31 cellular contexts compared by ENCODE assay signal in the genomic region with DNA sequence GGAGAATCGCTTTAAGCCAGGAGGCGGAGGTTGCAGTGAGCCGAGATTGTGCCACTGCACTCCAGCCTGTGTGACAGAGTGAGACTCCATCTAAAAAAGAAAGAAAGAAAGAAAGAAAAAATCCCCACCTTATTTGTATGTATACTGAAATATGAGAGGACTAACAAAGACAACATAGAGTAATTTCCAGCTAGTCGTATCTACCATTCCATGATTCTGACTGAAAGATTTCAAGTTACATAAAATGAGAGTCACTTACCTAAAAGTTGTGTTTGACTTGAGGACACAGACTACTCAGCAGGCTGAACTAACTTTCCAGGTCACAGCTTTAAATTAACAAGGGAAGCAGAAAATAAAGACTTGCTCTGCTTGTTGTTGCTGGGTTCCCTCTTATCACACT.
"Had no signal": no experiment of that assay in that cellular context is flagged by ENCODE, and none has a peak within 500 bp of the region (broad histone marks: within the 10 kb centered on the region; RNA-seq: fewer than 3 reads in every experiment).

No MANE protein-coding gene starts in this region.

- ATAC-seq: body of pancreas, heart right ventricle, right cardiac atrium had no signal

- DNase-seq: activated CD4-positive, alpha-beta T cell treated with anti-CD3 and anti-CD28 coated beads for 48 hours; activated CD4-positive, alpha-beta T cell treated with anti-CD3 and anti-CD28 coated beads, Interleukin-2, amount 50 U/mL, for 48 hours; activated CD8-positive, alpha-beta memory T cell treated with anti-CD3 and anti-CD28 coated beads, Interleukin-2, amount 50 U/mL, for 48 hours; activated naive CD4-positive, alpha-beta T cell; activated naive CD8-positive, alpha-beta T cell treated with anti-CD3 and anti-CD28 coated beads for 36 hours; activated T-cell treated with anti-CD3 and anti-CD28 coated beads, Interleukin-2, amount 50 U/mL, for 4 hours; adrenal gland; aorta; body of pancreas; colonic mucosa; effector CD8-positive, alpha-beta T cell; esophagus squamous epithelium; foreskin melanocyte; heart right ventricle; left lung; lower lobe of right lung; occipital lobe; right cardiac atrium; spleen; substantia nigra; SW 1271; T-helper 9 cell; thyroid gland; upper lobe of left lung had no signal

- H3K4me3 Mint-ChIP-seq: activated naive CD8-positive, alpha-beta T cell treated with anti-CD3 and anti-CD28 coated beads for 36 hours; activated T-cell treated with anti-CD3 and anti-CD28 coated beads, Interleukin-2, amount 50 U/mL, for 4 hours; stimulated activated naive CD8-positive, alpha-beta T cell treated with anti-CD3 and anti-CD28 coated beads, Interleukin-15, Interleukin-2, amounts not matched to agents 100 ng/mL and 50 ng/mL, for 24 hours; T-helper 1 cell treated with Interleukin-12 subunit alpha and Interleukin-12 subunit beta and Interleukin-4 antibody, amounts not matched to agents 30 μg/mL and 1 μg/mL, for 36 hours had no signal

- H3K27ac Mint-ChIP-seq: activated naive CD8-positive, alpha-beta T cell treated with anti-CD3 and anti-CD28 coated beads for 36 hours; stimulated activated naive CD8-positive, alpha-beta T cell treated with anti-CD3 and anti-CD28 coated beads, Interleukin-15, Interleukin-2, amounts not matched to agents 100 ng/mL and 50 ng/mL, for 24 hours; T-helper 1 cell treated with Interleukin-12 subunit alpha and Interleukin-12 subunit beta and Interleukin-4 antibody, amounts not matched to agents 30 μg/mL and 1 μg/mL, for 36 hours had no signal

- H3K9me3 Mint-ChIP-seq: activated naive CD8-positive, alpha-beta T cell treated with anti-CD3 and anti-CD28 coated beads for 36 hours; activated T-cell treated with anti-CD3 and anti-CD28 coated beads, Interleukin-2, amount 50 U/mL, for 4 hours; stimulated activated naive CD8-positive, alpha-beta T cell treated with anti-CD3 and anti-CD28 coated beads, Interleukin-15, Interleukin-2, amounts not matched to agents 100 ng/mL and 50 ng/mL, for 24 hours; T-helper 1 cell treated with Interleukin-12 subunit alpha and Interleukin-12 subunit beta and Interleukin-4 antibody, amounts not matched to agents 30 μg/mL and 1 μg/mL, for 36 hours had no signal

- H3K9me3 ChIP-seq: adrenal gland, body of pancreas, colonic mucosa, esophagus squamous epithelium, heart right ventricle, left lung, lower lobe of right lung, spleen, thyroid gland, upper lobe of left lung, vagina had no signal

- H3K27me3 ChIP-seq: body of pancreas, colonic mucosa, esophagus squamous epithelium, left lung, thyroid gland, upper lobe of left lung, vagina had no signal

- H3K36me3 Mint-ChIP-seq: activated naive CD8-positive, alpha-beta T cell treated with anti-CD3 and anti-CD28 coated beads for 36 hours had no signal

- H3K27ac ChIP-seq: adrenal gland, body of pancreas, colonic mucosa, epithelial cell of prostate, esophagus squamous epithelium, heart right ventricle, left lung, lower lobe of right lung, spleen, thyroid gland, upper lobe of left lung, vagina, VCaP had no signal

- H3K36me3 ChIP-seq: adrenal gland, colonic mucosa, esophagus squamous epithelium, heart right ventricle, left lung, lower lobe of right lung, spleen, thyroid gland, upper lobe of left lung, vagina had no signal

- H3K4me3 ChIP-seq: adrenal gland, body of pancreas, colonic mucosa, esophagus squamous epithelium, heart right ventricle, left lung, lower lobe of right lung, spleen, thyroid gland, upper lobe of left lung, vagina had no signal

- FAIRE-seq: endometrium, TTC549 had no signal

- H3K4me1 ChIP-seq: adrenal gland, body of pancreas, colonic mucosa, esophagus squamous epithelium, heart right ventricle, left lung, lower lobe of right lung, thyroid gland, vagina had no signal
